12 cellular contexts compared by ENCODE assay signal in the genomic region with DNA sequence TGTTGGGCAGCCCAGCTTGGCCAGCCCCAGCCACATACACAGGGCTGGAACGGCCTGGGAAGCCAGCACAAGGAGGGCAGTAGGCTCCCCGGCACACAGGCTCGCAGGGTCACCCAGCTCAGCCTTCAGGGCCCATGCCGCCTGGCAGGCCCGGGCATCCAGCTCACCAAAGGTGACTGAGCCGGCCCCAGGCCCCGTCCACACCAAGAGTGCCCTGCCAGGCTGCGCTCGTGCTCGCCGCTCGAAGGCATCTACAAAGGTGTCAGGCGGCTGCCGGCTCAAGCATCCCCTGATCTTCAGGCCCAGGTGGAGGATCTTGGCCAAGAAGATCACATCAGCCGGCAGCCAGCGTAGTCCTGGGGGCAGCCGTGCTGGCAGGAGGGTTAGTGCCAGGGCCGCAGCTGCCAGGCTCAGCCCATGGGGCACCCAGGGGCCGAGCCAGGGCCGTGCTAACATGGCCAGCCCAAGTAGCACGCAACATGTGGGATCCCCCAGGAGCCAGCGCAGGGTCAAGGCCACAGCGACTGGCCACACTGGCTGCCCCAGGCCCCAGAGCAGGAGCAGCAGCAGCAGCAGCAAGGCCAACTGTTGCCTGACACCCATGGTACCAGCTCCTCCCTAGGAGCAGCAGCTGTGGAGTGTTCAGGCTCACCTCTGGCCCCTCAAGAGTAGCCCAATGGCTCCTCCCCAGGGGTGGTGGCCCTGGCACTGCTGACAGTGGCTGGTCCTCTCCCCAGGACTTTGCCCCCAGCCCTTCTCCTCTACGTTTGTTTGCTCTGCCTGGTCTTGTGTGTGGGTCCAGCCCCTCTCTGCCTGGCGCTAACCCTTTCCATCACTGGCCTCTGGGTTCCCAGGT. TPM values are rescaled to one million over a fixed set of nuclear protein-coding genes. Genes with fewer than 3 reads are reported as not detected.
DNase-seq lines count a peak whose midpoint lies in the region; ATAC-seq, FAIRE-seq and TF ChIP-seq lines count a peak whose summit lies in the region.
"Had no signal": no experiment of that assay in that cellular context is flagged by ENCODE, and none has a peak within 500 bp of the region (broad histone marks: within the 10 kb centered on the region; RNA-seq: fewer than 3 reads in every experiment).

A gene with protein sequence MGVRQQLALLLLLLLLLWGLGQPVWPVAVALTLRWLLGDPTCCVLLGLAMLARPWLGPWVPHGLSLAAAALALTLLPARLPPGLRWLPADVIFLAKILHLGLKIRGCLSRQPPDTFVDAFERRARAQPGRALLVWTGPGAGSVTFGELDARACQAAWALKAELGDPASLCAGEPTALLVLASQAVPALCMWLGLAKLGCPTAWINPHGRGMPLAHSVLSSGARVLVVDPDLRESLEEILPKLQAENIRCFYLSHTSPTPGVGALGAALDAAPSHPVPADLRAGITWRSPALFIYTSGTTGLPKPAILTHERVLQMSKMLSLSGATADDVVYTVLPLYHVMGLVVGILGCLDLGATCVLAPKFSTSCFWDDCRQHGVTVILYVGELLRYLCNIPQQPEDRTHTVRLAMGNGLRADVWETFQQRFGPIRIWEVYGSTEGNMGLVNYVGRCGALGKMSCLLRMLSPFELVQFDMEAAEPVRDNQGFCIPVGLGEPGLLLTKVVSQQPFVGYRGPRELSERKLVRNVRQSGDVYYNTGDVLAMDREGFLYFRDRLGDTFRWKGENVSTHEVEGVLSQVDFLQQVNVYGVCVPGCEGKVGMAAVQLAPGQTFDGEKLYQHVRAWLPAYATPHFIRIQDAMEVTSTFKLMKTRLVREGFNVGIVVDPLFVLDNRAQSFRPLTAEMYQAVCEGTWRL (minus strand): TSS at position 640 of the 856 bp plus-strand sequence. CDS start 37 bp downstream, at position 603.

- H3K4me3 Mint-ChIP-seq in activated T-cell treated with anti-CD3 and anti-CD28 coated beads, Interleukin-2, amount 50 U/mL, for 4 hours = no peak within 1 kb of the TSS
- H3K4me3 Mint-ChIP-seq in activated B cell treated with CpG ODN at 0.5 μM for 24 hours = no peak within 1 kb of the TSS

- H3K27ac Mint-ChIP-seq in activated B cell treated with CpG ODN at 0.5 μM for 24 hours = no peak within 1 kb of the TSS

- H3K4me3 ChIP-seq in keratinocyte (ENCODE audit: control insufficient read depth in 2 of 3, extremely low read depth in 1 of 3, insufficient read depth in 2 of 3, low read depth in 1 of 3, low read length in 3 of 3) (no peak within 1 kb of the TSS), thyroid gland (replicated peaks in 1 of 3) (no peak within 1 kb of the TSS)

- H3K27me3 ChIP-seq in keratinocyte (ENCODE audit: control insufficient read depth, extremely low read depth, insufficient read depth, low read length) = no peaks in the 10 kb centered on the region
- no peaks in the 10 kb centered on the region for H3K27me3 ChIP-seq in thyroid gland

- WGBS in thyroid gland, 2 donors = 72 to 95% methylated on average over 2 of the region's 25 CpGs

- POLR2A ChIA-PET in activated B cell treated with CpG ODN at 0.5 μM for 24 hours (lab: Charles Lee) = no interaction called here

- TF ChIP-seq POLR2A in thyroid gland (IDR thresholded peaks at IDR 0.05) = no peak

- H3K9me3 ChIP-seq in keratinocyte (ENCODE audit: control insufficient read depth, low read depth, low read length) (no peaks in the 10 kb centered on the region), thyroid gland (no peaks in the 10 kb centered on the region)

- H3K9me3 Mint-ChIP-seq in activated T-cell treated with anti-CD3 and anti-CD28 coated beads, Interleukin-2, amount 50 U/mL, for 4 hours = peaks cover 8% of the 10 kb centered on the region
- peaks cover 8% of the 10 kb centered on the region for H3K9me3 Mint-ChIP-seq in activated B cell treated with CpG ODN at 0.5 μM for 24 hours

- H3K27ac ChIP-seq in keratinocyte (ENCODE audit: control insufficient read depth, insufficient read depth, low read length) = no peak within 1 kb of the TSS
- H3K27ac ChIP-seq in thyroid gland = no peak within 1 kb of the TSS

- DNase-seq in activated T-cell treated with anti-CD3 and anti-CD28 coated beads, Interleukin-2, amount 50 U/mL, for 4 hours = no peak
- no peak for DNase-seq in activated T-cell treated with anti-CD3 and anti-CD28 coated beads, Interleukin-2, amount 50 U/mL, for 1 hour
- no peak for DNase-seq in activated B cell treated with CpG ODN at 0.5 μM for 24 hours
- DNase-seq in keratinocyte (ENCODE audit: low read depth, low spot score) = no peak
- no peak for DNase-seq in thyroid gland
- no peak for DNase-seq in NCI-H2227 treated with DMSO at 0.1 percent for 48 hours (lab: John Stamatoyannopoulos, UW)
- DNase-seq in DMS 273 treated with DMSO at 0.1 percent for 48 hours (lab: John Stamatoyannopoulos, UW) = no peak
- DNase-seq: activated CD4-positive, alpha-beta T cell treated with anti-CD3 and anti-CD28 coated beads for 1 hour; Kasumi-1; NCI-H2171 treated with DMSO at 0.1 percent for 48 hours; SHP77 had no signal

- no peak for ATAC-seq in activated T-cell treated with anti-CD3 and anti-CD28 coated beads, Interleukin-2, amount 50 U/mL, for 4 hours
- no peak for ATAC-seq in activated B cell treated with CpG ODN at 0.5 μM for 24 hours (ENCODE audit: low read depth)
- ATAC-seq in esophagus mucosa = no peak

- H3K9me1 ChIP-seq in keratinocyte (ENCODE audit: control insufficient read depth, extremely low read depth, insufficient read depth, low read length) = no peaks in the 10 kb centered on the region

- CTCF ChIA-PET in activated B cell treated with CpG ODN at 0.5 μM for 24 hours (lab: Charles Lee) = interaction anchor here (1.2 to 1.3 kb wide), 2 partner anchors 9 to 69 kb away, joined by 3 read pairs; partner anchors contain the start of gene ZBTB45

- H3K36me3 ChIP-seq in keratinocyte (ENCODE audit: control insufficient read depth in 2 of 2, extremely low read depth in 1 of 2, insufficient read depth in 2 of 2, low read length in 2 of 2) = peaks cover 0 to 8% of the 10 kb centered on the region in 2 experiments
- peaks cover 7 to 9% of the 10 kb centered on the region in 2 donors for H3K36me3 ChIP-seq in thyroid gland

- dilution Hi-C loops in keratinocyte (cut with MboI; ENCODE audit: extremely low pct_ligation_motif_present, low sequenced_read_pairs) = no loop called here

- H2AFZ ChIP-seq in keratinocyte (ENCODE audit: control insufficient read depth, low read length) = no peak within 1 kb of the TSS

- no peak within 1 kb of the TSS for H3K4me2 ChIP-seq in keratinocyte (ENCODE audit: control insufficient read depth, extremely low read depth, insufficient read depth, low read depth, low read length)

- H3K9ac ChIP-seq in keratinocyte (ENCODE audit: control insufficient read depth, extremely low read depth, insufficient read depth, low read length) = no peak within 1 kb of the TSS

- no peak for FAIRE-seq in keratinocyte (lab: Jason Lieb, UNC)

- no peaks in the 10 kb centered on the region for H3K27me3 Mint-ChIP-seq in activated T-cell treated with anti-CD3 and anti-CD28 coated beads, Interleukin-2, amount 50 U/mL, for 4 hours (ENCODE audit: low read depth)
- no peaks in the 10 kb centered on the region for H3K27me3 Mint-ChIP-seq in activated B cell treated with CpG ODN at 0.5 μM for 24 hours

- H3K4me1 ChIP-seq in keratinocyte (ENCODE audit: control insufficient read depth, extremely low read depth, insufficient read depth, low read length) = peaks cover 6% of the 10 kb centered on the region
- peaks cover 10 to 15% of the 10 kb centered on the region in 2 donors for H3K4me1 ChIP-seq in thyroid gland

- TF ChIP-seq CTCF in activated B cell treated with CpG ODN at 0.5 μM for 24 hours (IDR thresholded peaks at IDR 0.05) (no peak), keratinocyte (optimal IDR thresholded peaks at IDR 0.05 in 1 of 3, IDR thresholded peaks at IDR 0.05 in 1 of 3, conservative IDR thresholded peaks at IDR 0.05 in 1 of 3; ENCODE audit: extremely low read depth in 1 of 3, insufficient read depth in 2 of 3, low read length in 3 of 3) (no peak), thyroid gland (IDR thresholded peaks at IDR 0.05) (no peak)

- intact Hi-C loops in activated B cell treated with CpG ODN at 0.5 μM for 24 hours (cut with micrococcal nuclease) = no loop called here
- intact Hi-C loops in thyroid gland (cut with DNase I) = no loop called here

- H3K79me2 ChIP-seq in keratinocyte (ENCODE audit: control insufficient read depth, insufficient read depth, low read length) = peaks cover 21% of the 10 kb centered on the region

- peaks cover 12% of the 10 kb centered on the region for H3K36me3 Mint-ChIP-seq in activated T-cell treated with anti-CD3 and anti-CD28 coated beads, Interleukin-2, amount 50 U/mL, for 4 hours (ENCODE audit: insufficient read depth)
- peaks cover 15% of the 10 kb centered on the region for H3K36me3 Mint-ChIP-seq in activated B cell treated with CpG ODN at 0.5 μM for 24 hours (ENCODE audit: low read depth)

- H4K20me1 ChIP-seq in keratinocyte (ENCODE audit: control insufficient read depth, extremely low read depth, insufficient read depth, low read length) = no peaks in the 10 kb centered on the region

- H3K4me1 Mint-ChIP-seq in activated T-cell treated with anti-CD3 and anti-CD28 coated beads, Interleukin-2, amount 50 U/mL, for 4 hours (ENCODE audit: low read depth) = peaks cover 17% of the 10 kb centered on the region
- H3K4me1 Mint-ChIP-seq in activated B cell treated with CpG ODN at 0.5 μM for 24 hours = peaks cover 19% of the 10 kb centered on the region

RNA-seq across cellular contexts. Expression of the gene that starts here (rescaled TPM):
- total RNA-seq in activated T-cell treated with anti-CD3 and anti-CD28 coated beads, Interleukin-2, amount 50 U/mL, for 4 hours = 10 to 100 TPM; 12.6 to 19.8 (median 19.5) TPM
- total RNA-seq in activated B cell treated with CpG ODN at 0.5 μM for 24 hours = 8.0 and 10.2 TPM in 2 replicates
- 13.4 to 15.4 TPM (median 14.7 TPM) in 3 replicates for polyA plus RNA-seq in keratinocyte
- 1.9 TPM for polyA plus RNA-seq in keratinocyte (2011; ENCODE audit: low read depth)
- 7.9 and 16.2 TPM in 2 replicates for polyA plus RNA-seq in keratinocyte (2011; cell fraction: cytosol; rRNA removed)
- 5.5 and 8.2 TPM in 2 replicates for polyA plus RNA-seq in keratinocyte (2011; cell fraction: nucleus; rRNA removed)
- polyA plus RNA-seq in keratinocyte (2012; ENCODE audit: low replicate concordance) = 11.7 and 22.5 TPM in 2 replicates
- 14.4 to 33.3 TPM (median 19.7 TPM) in 3 replicates for polyA minus RNA-seq in keratinocyte
- 18.8 TPM for polyA minus RNA-seq in keratinocyte (2011; cell fraction: cytosol; rRNA and poly(A)+ RNA removed)
- 4.1 and 5.6 TPM in 2 replicates for polyA minus RNA-seq in keratinocyte (2011; cell fraction: nucleus; rRNA and poly(A)+ RNA removed)
- 10 to 100 TPM; 10.6 to 22.4 (median 17.7) TPM for total RNA-seq in thyroid gland
- total RNA-seq in esophagus mucosa = 6.4 TPM
